In genomic region chr15:63013052-63013808, GRCh38 we compare ENCODE assay signal across 12 cellular contexts. TPM values are rescaled to one million over a fixed set of nuclear protein-coding genes. Genes with fewer than 3 reads are reported as not detected.
DNase-seq lines count a peak whose midpoint lies in the region; ATAC-seq and TF ChIP-seq lines count a peak whose summit lies in the region.
"Had no signal": no experiment of that assay in that cellular context is flagged by ENCODE, and none has a peak within 500 bp of the region (broad histone marks: within the 10 kb centered on the region; RNA-seq: fewer than 3 reads in every experiment).

No MANE protein-coding gene starts in this region.

- no peaks in the 10 kb centered on the region for H3K36me3 ChIP-seq in A673 (ENCODE audit: insufficient read depth, low read length, poor library complexity, severe bottlenecking)
- no peaks in the 10 kb centered on the region for H3K36me3 ChIP-seq in HUES48 (ENCODE audit: control insufficient read depth, insufficient read depth, low read length)
- H3K36me3 ChIP-seq: BLaER1 had no signal

- no peaks in the 10 kb centered on the region for H3K36me3 Mint-ChIP-seq in chondrocyte (ENCODE audit: low read depth)
- H3K36me3 Mint-ChIP-seq in activated CD8-positive, alpha-beta T cell treated with anti-CD3 and anti-CD28 coated beads, Interleukin-2, amount 10 ng/mL, durations not matched to agents 7 days and 5 days (ENCODE audit: low read depth): no peaks in the 10 kb centered on the region

- POLR2A ChIA-PET in A673 (lab: Charles Lee; ENCODE audit: low non-redundant PET): interaction anchor here (0.6 kb wide), 1 partner anchor 66 kb away, joined by 3 read pairs; no protein-coding TSS in a partner anchor
- POLR2A ChIA-PET in activated CD8-positive, alpha-beta T cell treated with anti-CD3 and anti-CD28 coated beads, Interleukin-2, amount 10 ng/mL, durations not matched to agents 7 days and 5 days (lab: Charles Lee): no interaction called here

- peaks cover 54% of the 10 kb centered on the region for H3K4me1 Mint-ChIP-seq in chondrocyte (ENCODE audit: low read depth)
- H3K4me1 Mint-ChIP-seq in activated CD8-positive, alpha-beta T cell treated with anti-CD3 and anti-CD28 coated beads, Interleukin-2, amount 10 ng/mL, durations not matched to agents 7 days and 5 days (ENCODE audit: low read depth): peaks cover 7% of the 10 kb centered on the region

- intact Hi-C loops in A673 (cut with micrococcal nuclease; ENCODE audit: unreplicated experiment): no loop called here

- BruUV-seq in A673 (replicated peaks; lab: Mats Ljungman, UMichigan): no TSS peak

- no peak for TF ChIP-seq CTCF in A673 (conservative IDR thresholded peaks at IDR 0.05; ENCODE audit: low read depth, low read length)
- TF ChIP-seq CTCF in chondrocyte (IDR thresholded peaks at IDR 0.05): no peak

- peaks cover 13% of the 10 kb centered on the region for H3K4me1 ChIP-seq in A673 (ENCODE audit: insufficient read depth, low read length, poor library complexity, severe bottlenecking)
- no peaks in the 10 kb centered on the region; the same call in 1 of the 2 replicates for H3K4me1 ChIP-seq in HUES48 (ENCODE audit: control insufficient read depth, insufficient read depth, low read length)
- H3K4me1 ChIP-seq: BLaER1 had no signal

- no peak overlapping the region for H3K9ac ChIP-seq in HUES48 (ENCODE audit: low read depth, low read length)
- H3K9ac ChIP-seq: BLaER1 had no signal

- no peaks in the 10 kb centered on the region for H3K9me3 Mint-ChIP-seq in chondrocyte (ENCODE audit: low read depth)
- H3K9me3 Mint-ChIP-seq in activated CD8-positive, alpha-beta T cell treated with anti-CD3 and anti-CD28 coated beads, Interleukin-2, amount 10 ng/mL, durations not matched to agents 7 days and 5 days (ENCODE audit: insufficient read depth): no peaks in the 10 kb centered on the region

- CTCF ChIA-PET in A673 (lab: Charles Lee): no interaction called here
- CTCF ChIA-PET in activated CD8-positive, alpha-beta T cell treated with anti-CD3 and anti-CD28 coated beads, Interleukin-2, amount 10 ng/mL, durations not matched to agents 7 days and 5 days (lab: Charles Lee): interaction anchor here (0.6 kb wide), 1 partner anchor 198 kb away, joined by 3 read pairs; no protein-coding TSS in a partner anchor

- H3K4me3 Mint-ChIP-seq in chondrocyte (ENCODE audit: unreplicated experiment): peak overlapping the region; percentile 68
- no peak overlapping the region for H3K4me3 Mint-ChIP-seq in activated CD8-positive, alpha-beta T cell treated with anti-CD3 and anti-CD28 coated beads, Interleukin-2, amount 10 ng/mL, durations not matched to agents 7 days and 5 days

- H3K4me3 ChIP-seq in A673 (ENCODE audit: low read depth, low read length, poor library complexity, severe bottlenecking) (no peak overlapping the region), HUES48 (ENCODE audit: low read depth, low read length) (no peak overlapping the region)
- H3K4me3 ChIP-seq: BLaER1 had no signal

- peak overlapping the region; percentile 99 for H3K27ac Mint-ChIP-seq in chondrocyte (ENCODE audit: unreplicated experiment)
- H3K27ac Mint-ChIP-seq in activated CD8-positive, alpha-beta T cell treated with anti-CD3 and anti-CD28 coated beads, Interleukin-2, amount 10 ng/mL, durations not matched to agents 7 days and 5 days: no peak overlapping the region

- H3K27ac ChIP-seq in A673 (ENCODE audit: low read depth, low read length, poor library complexity, severe bottlenecking) (no peak overlapping the region), HUES48 (ENCODE audit: low read depth, low read length) (peak overlapping the region; percentile 23)
- H3K27ac ChIP-seq: BLaER1, VCaP had no signal

- peak; percentile 70 for DNase-seq in A673 (ENCODE audit: low spot score)
- DNase-seq in chondrocyte (ENCODE audit: low spot score): no peak
- DNase-seq in iris pigment epithelial cell (ENCODE audit: low read depth): peak; percentile 91
- no peak for DNase-seq in stimulated activated naive CD4-positive, alpha-beta T cell (lab: John Stamatoyannopoulos, UW)
- no peak for DNase-seq in SIG-M5 (lab: John Stamatoyannopoulos, UW)
- DNase-seq in activated CD8-positive, alpha-beta T cell treated with anti-CD3 and anti-CD28 coated beads, Interleukin-2, amount 10 ng/mL, durations not matched to agents 7 days and 5 days: no peak
- DNase-seq: erythroblast, MM.1S had no signal

- no peaks in the 10 kb centered on the region for H3K27me3 Mint-ChIP-seq in chondrocyte (ENCODE audit: low read depth)
- no peaks in the 10 kb centered on the region for H3K27me3 Mint-ChIP-seq in activated CD8-positive, alpha-beta T cell treated with anti-CD3 and anti-CD28 coated beads, Interleukin-2, amount 10 ng/mL, durations not matched to agents 7 days and 5 days (ENCODE audit: low read depth)

- H3K27me3 ChIP-seq in A673 (replicated peaks; ENCODE audit: insufficient read depth, low read depth, low read length, poor library complexity): no peaks in the 10 kb centered on the region
- H3K27me3 ChIP-seq in HUES48 (ENCODE audit: control insufficient read depth, insufficient read depth, low read length): no peaks in the 10 kb centered on the region
- H3K27me3 ChIP-seq: BLaER1 had no signal

- no peaks in the 10 kb centered on the region for H3K9me3 ChIP-seq in A673 (ENCODE audit: low read depth, low read length, poor library complexity, severe bottlenecking)
- H3K9me3 ChIP-seq in HUES48 (ENCODE audit: control insufficient read depth, insufficient read depth, low read length): 0 out of 2 replicates have a peak, but pooled peaks cover 4% of the 10 kb centered on the region
- H3K9me3 ChIP-seq: BLaER1 had no signal

- no peak for ATAC-seq in activated CD8-positive, alpha-beta T cell treated with anti-CD3 and anti-CD28 coated beads, Interleukin-2, amount 10 ng/mL, durations not matched to agents 7 days and 5 days
- ATAC-seq in GM21825 (IDR thresholded peaks at IDR 0.05; ENCODE audit: unreplicated experiment): no peak

RNA-seq across cellular contexts. Expression of gene TPM1, which starts 29.3 kb away (rescaled TPM):
- total RNA-seq in A673 (2021): 31.2 and 34.5 TPM in 2 replicates
- 2,291 to 2,367 TPM (median 2,332 TPM) in 3 replicates for total RNA-seq in chondrocyte
- 1 to 10 TPM; 7.4 to 7.8 TPM for total RNA-seq in activated CD8-positive, alpha-beta T cell treated with anti-CD3 and anti-CD28 coated beads, Interleukin-2, amount 10 ng/mL, durations not matched to agents 7 days and 5 days

Comparison
In these comparisons a context has a peak if more than half of its experiments do, and no peak if none do; other contexts are left out.
1. DNase-seq: peak in A673 (single experiment) and iris pigment epithelial cell (single experiment); none in chondrocyte (single experiment), stimulated activated naive CD4-positive, alpha-beta T cell (0 of 6), SIG-M5 (single experiment) and activated CD8-positive, alpha-beta T cell treated with anti-CD3 and anti-CD28 coated beads, Interleukin-2, amount 10 ng/mL, durations not matched to agents 7 days and 5 days (single experiment).
2. RNA of gene TPM1, which starts 29.3 kb away (total RNA-seq): 2,291 to 2,367 TPM in chondrocyte; 31.2 to 34.5 TPM in A673 and 7.4 to 7.8 TPM in activated CD8-positive, alpha-beta T cell treated with anti-CD3 and anti-CD28 coated beads, Interleukin-2, amount 10 ng/mL, durations not matched to agents 7 days and 5 days; every median in the first group is over 10 times any median in the second.